Comparison of ENCODE assay signal across 14 cellular contexts in genomic region chr5:134122530-134122929, GRCh38. TPM values are rescaled to one million over a fixed set of nuclear protein-coding genes. Genes with fewer than 3 reads are reported as not detected.
DNase-seq lines count a peak whose midpoint lies in the region; ATAC-seq and FAIRE-seq lines count a peak whose summit lies in the region.
"Had no signal": no experiment of that assay in that cellular context is flagged by ENCODE, and none has a peak within 500 bp of the region (broad histone marks: within the 10 kb centered on the region; RNA-seq: fewer than 3 reads in every experiment).

No MANE protein-coding gene starts in this region.

- peaks cover 56% of the 10 kb centered on the region for H3K4me1 Mint-ChIP-seq in T-helper 1 cell treated with Interleukin-12 subunit alpha and Interleukin-12 subunit beta and Interleukin-4 antibody, amounts not matched to agents 30 μg/mL and 1 μg/mL, for 36 hours (ENCODE audit: low read depth)
- H3K4me1 Mint-ChIP-seq: neural progenitor cell had no signal

- H3K27me3 Mint-ChIP-seq in T-helper 1 cell treated with Interleukin-12 subunit alpha and Interleukin-12 subunit beta and Interleukin-4 antibody, amounts not matched to agents 30 μg/mL and 1 μg/mL, for 36 hours (ENCODE audit: low read depth): peaks cover 41% of the 10 kb centered on the region

- no peak for FAIRE-seq in small intestine (lab: Jason Lieb, UNC)

- no peak overlapping the region for H3K4me3 ChIP-seq in small intestine (ENCODE audit: low read depth in 1 of 2, low read length in 2 of 2)
- H3K4me3 ChIP-seq: cardiac muscle cell, GM23248, left ventricle myocardium inferior, neural progenitor cell, upper lobe of left lung had no signal

- DNase-seq in DMS53 (lab: John Stamatoyannopoulos, UW) (peak; percentile 54), DMS53 treated with DMSO at 0.1 percent for 48 hours (lab: John Stamatoyannopoulos, UW; ENCODE audit: unreplicated experiment) (no peak), small intestine (peak; percentile 38), substantia nigra (lab: John Stamatoyannopoulos, UW) (no peak), KG1 (lab: John Stamatoyannopoulos, UW) (no peak)
- DNase-seq in activated naive CD4-positive, alpha-beta T cell treated with anti-CD3 and anti-CD28 coated beads, Interleukin-2, amount 50 U/mL, for 72 hours (ENCODE audit: low spot score in 2 of 2): no peak
- DNase-seq: GM23248, left ventricle myocardium inferior had no signal

- 61 to 83% (median 68%) methylated on average over 3 of the region's 3 CpGs for WGBS in small intestine, 3 donors

- peaks cover 2% of the 10 kb centered on the region in 2 donors for H3K36me3 ChIP-seq in small intestine (ENCODE audit: control insufficient read depth in 2 of 2, insufficient read depth in 2 of 2, low read length in 2 of 2)
- H3K36me3 ChIP-seq: left ventricle myocardium inferior, neural progenitor cell, upper lobe of left lung had no signal

- peaks cover 0 to 4% of the 10 kb centered on the region in 2 donors for H3K4me1 ChIP-seq in small intestine (ENCODE audit: control insufficient read depth in 2 of 2, insufficient read depth in 1 of 2, low read depth in 1 of 2, low read length in 1 of 2)
- H3K4me1 ChIP-seq: neural progenitor cell had no signal

- peak overlapping the region; percentile 69 for H3K4me3 Mint-ChIP-seq in T-helper 1 cell treated with Interleukin-12 subunit alpha and Interleukin-12 subunit beta and Interleukin-4 antibody, amounts not matched to agents 30 μg/mL and 1 μg/mL, for 36 hours
- H3K4me3 Mint-ChIP-seq: neural progenitor cell had no signal

- peak in 1 of 2 donors; percentile 19 for ATAC-seq in activated naive CD4-positive, alpha-beta T cell treated with anti-CD3 and anti-CD28 coated beads, Interleukin-2, amount 50 U/mL, for 72 hours
- ATAC-seq in GM21825 (IDR thresholded peaks at IDR 0.05; ENCODE audit: unreplicated experiment): no peak

- H3K27ac ChIP-seq in small intestine (ENCODE audit: low read depth in 1 of 2, low read length in 1 of 2) (no peak overlapping the region), substantia nigra (ENCODE audit: low read depth, low read length, poor library complexity, severe bottlenecking) (no peak overlapping the region)
- H3K27ac ChIP-seq: 22Rv1, cardiac muscle cell, GM23248, left ventricle myocardium inferior, neural progenitor cell had no signal

- peaks cover 44% of the 10 kb centered on the region for H3K36me3 Mint-ChIP-seq in T-helper 1 cell treated with Interleukin-12 subunit alpha and Interleukin-12 subunit beta and Interleukin-4 antibody, amounts not matched to agents 30 μg/mL and 1 μg/mL, for 36 hours (ENCODE audit: low read depth)
- peaks cover 39 to 75% of the 10 kb centered on the region in 2 donors for H3K36me3 Mint-ChIP-seq in activated naive CD4-positive, alpha-beta T cell treated with anti-CD3 and anti-CD28 coated beads, Interleukin-2, amount 50 U/mL, for 72 hours

- H3K9me3 Mint-ChIP-seq in T-helper 1 cell treated with Interleukin-12 subunit alpha and Interleukin-12 subunit beta and Interleukin-4 antibody, amounts not matched to agents 30 μg/mL and 1 μg/mL, for 36 hours: no peaks in the 10 kb centered on the region
- H3K9me3 Mint-ChIP-seq in activated naive CD4-positive, alpha-beta T cell treated with anti-CD3 and anti-CD28 coated beads, Interleukin-2, amount 50 U/mL, for 72 hours: no peaks in the 10 kb centered on the region
- H3K9me3 Mint-ChIP-seq: neural progenitor cell had no signal

- peak overlapping the region; percentile 57 for H3K27ac Mint-ChIP-seq in T-helper 1 cell treated with Interleukin-12 subunit alpha and Interleukin-12 subunit beta and Interleukin-4 antibody, amounts not matched to agents 30 μg/mL and 1 μg/mL, for 36 hours
- peak overlapping the region; percentile 60 to 94 for H3K27ac Mint-ChIP-seq in activated naive CD4-positive, alpha-beta T cell treated with anti-CD3 and anti-CD28 coated beads, Interleukin-2, amount 50 U/mL, for 72 hours
- H3K27ac Mint-ChIP-seq: neural progenitor cell had no signal

- no peaks in the 10 kb centered on the region for H3K9me3 ChIP-seq in small intestine (ENCODE audit: control insufficient read depth, low read depth)
- H3K9me3 ChIP-seq: left ventricle myocardium inferior, upper lobe of left lung had no signal

- no peaks in the 10 kb centered on the region for H3K27me3 ChIP-seq in small intestine (ENCODE audit: control insufficient read depth in 2 of 2, insufficient read depth in 2 of 2, low read length in 2 of 2)
- H3K27me3 ChIP-seq: cardiac muscle cell, neural progenitor cell, upper lobe of left lung had no signal

RNA-seq across cellular contexts. Expression of gene TCF7, which starts 8.0 kb away (rescaled TPM):
- 100 to 1,000 TPM in 1 of 2 donors, 10 to 100 TPM in 1; 93.5 to 229 TPM for total RNA-seq in activated naive CD4-positive, alpha-beta T cell treated with anti-CD3 and anti-CD28 coated beads, Interleukin-2, amount 50 U/mL, for 72 hours
- polyA plus RNA-seq in small intestine: 10 to 100 TPM; 11.3 to 13.3 (median 11.4) TPM

RNA-seq across cellular contexts. Expression of gene SKP1, which starts 54.2 kb away (rescaled TPM):
- 100 to 1,000 TPM; 156 to 291 TPM for total RNA-seq in activated naive CD4-positive, alpha-beta T cell treated with anti-CD3 and anti-CD28 coated beads, Interleukin-2, amount 50 U/mL, for 72 hours
- polyA plus RNA-seq in small intestine: 100 to 1,000 TPM; 476 to 538 (median 497) TPM

Comparison
In these comparisons a context has a peak if more than half of its experiments do, and no peak if none do; other contexts are left out.
1. DNase-seq: peak in DMS53 (single experiment) and small intestine (single experiment); none in DMS53 treated with DMSO at 0.1 percent for 48 hours (single experiment), activated naive CD4-positive, alpha-beta T cell treated with anti-CD3 and anti-CD28 coated beads, Interleukin-2, amount 50 U/mL, for 72 hours (0 of 2), substantia nigra (0 of 49) and KG1 (single experiment).